ENCODE assay signal across 16 cellular contexts in the genomic region with DNA sequence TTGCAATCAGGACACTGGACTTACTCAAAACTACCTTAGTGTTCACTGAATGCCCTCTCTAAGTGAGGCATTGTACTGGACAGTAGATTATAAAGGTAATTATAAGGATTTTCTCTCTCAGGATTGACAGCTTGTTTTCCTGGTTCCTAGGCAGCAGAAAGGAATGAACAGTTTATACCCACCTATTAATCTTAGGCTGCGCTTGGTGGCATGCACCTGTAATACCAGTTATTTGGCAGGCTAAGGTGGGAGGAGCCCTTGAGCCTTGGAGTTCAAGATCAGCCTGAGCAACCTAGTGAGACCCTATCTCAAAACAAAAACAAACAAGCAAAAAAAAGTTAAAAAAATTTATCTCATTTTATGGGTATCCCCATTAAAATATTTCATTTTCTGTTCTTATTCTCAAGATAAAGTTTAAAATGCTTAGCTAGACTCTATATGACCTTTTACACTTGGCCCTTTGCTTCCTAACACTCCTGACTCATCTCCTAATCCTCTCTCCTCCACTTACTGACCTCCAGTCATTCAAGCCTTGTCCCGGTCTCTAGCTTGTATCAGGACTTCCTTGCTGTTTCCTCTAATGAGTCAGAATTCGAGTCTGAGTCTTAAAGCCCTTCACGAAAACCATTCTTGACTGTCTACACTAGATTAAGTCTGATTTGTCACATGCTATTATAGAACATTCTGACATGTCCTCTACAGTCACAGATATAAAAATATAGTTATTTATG.
DNase-seq lines count a peak whose midpoint lies in the region; TF ChIP-seq lines count a peak whose summit lies in the region.
"Had no signal": no experiment of that assay in that cellular context is flagged by ENCODE, and none has a peak within 500 bp of the region (broad histone marks: within the 10 kb centered on the region; RNA-seq: fewer than 3 reads in every experiment).

No MANE protein-coding gene starts in this region.

- H3K9me3 ChIP-seq in ovary, result no peaks in the 10 kb centered on the region
- H3K9me3 ChIP-seq: BLaER1 treated with 17β-estradiol and CSF1 and Interleukin-3, amounts not matched to agents 10 nM and 100 nM had no signal

- H3K27me3 ChIP-seq in brain microvascular endothelial cell (replicated peaks) (no peaks in the 10 kb centered on the region), ovary (no peaks in the 10 kb centered on the region)
- H3K27me3 ChIP-seq: BLaER1 treated with 17β-estradiol and CSF1 and Interleukin-3, amounts not matched to agents 10 nM and 100 nM had no signal

- no peak for TF ChIP-seq CTCF in brain microvascular endothelial cell (IDR thresholded peaks at IDR 0.05; ENCODE audit: low read depth, low read length, missing control alignments)
- no peak for TF ChIP-seq CTCF in ovary (IDR thresholded peaks at IDR 0.05)

- H3K27ac ChIP-seq in brain microvascular endothelial cell (peak overlapping the region; percentile 56), ovary (no peak overlapping the region)
- H3K27ac ChIP-seq: BLaER1 treated with 17β-estradiol and CSF1 and Interleukin-3, amounts not matched to agents 10 nM and 100 nM had no signal

- in situ Hi-C loops in brain microvascular endothelial cell (cut with HindIII; ENCODE audit: low pct_ligation_motif_present, low sequenced_read_pairs), result no loop called here

- TF ChIP-seq POLR2A in ovary (IDR thresholded peaks at IDR 0.05), result no peak

- DNase-seq in EL, result peak; percentile 80
- DNase-seq in M059J (ENCODE audit: low read depth), result peak; percentile 94
- peak; percentile 82 for DNase-seq in brain microvascular endothelial cell
- peak; percentile 16 for DNase-seq in iPS-NIHi7 (ENCODE audit: extremely low spot score)
- DNase-seq in activated CD4-positive, CD25-positive, alpha-beta regulatory T cell treated with anti-CD3 and anti-CD28 coated beads, Interleukin-2, amount 50 U/mL, for 72 hours, result no peak
- DNase-seq in ovary, result no peak
- DNase-seq in retina, result no peak
- no peak for DNase-seq in stimulated activated CD4-positive, alpha-beta T cell treated with anti-CD3 and anti-CD28 coated beads, Interleukin-12 subunit alpha, Interleukin-12 subunit beta, amount 100 ng/mL, for 4 hours
- DNase-seq: activated CD4-positive, CD25-positive, alpha-beta regulatory T cell; activated CD8-positive, alpha-beta memory T cell treated with anti-CD3 and anti-CD28 coated beads, Interleukin-2, amount 50 U/mL, for 4 hours; activated naive CD8-positive, alpha-beta T cell treated with anti-CD3 and anti-CD28 coated beads, Interleukin-2, amount 10 ng/mL, durations not matched to agents 7 days and 5 days; cortex of kidney; left cardiac atrium; natural killer cell; NCI-H2029 had no signal

- WGBS in ovary, 3 donors, result 89 to 91% (median 90%) methylated on average over 4 of the region's 4 CpGs

- H3K4me3 ChIP-seq in brain microvascular endothelial cell (ENCODE audit: low read depth, low read length) (no peak overlapping the region), ovary (no peak overlapping the region)
- H3K4me3 ChIP-seq: BLaER1 treated with 17β-estradiol and CSF1 and Interleukin-3, amounts not matched to agents 10 nM and 100 nM had no signal

- H3K36me3 ChIP-seq in brain microvascular endothelial cell (replicated peaks) (no peaks in the 10 kb centered on the region), ovary (no peaks in the 10 kb centered on the region)
- H3K36me3 ChIP-seq: BLaER1 treated with 17β-estradiol and CSF1 and Interleukin-3, amounts not matched to agents 10 nM and 100 nM had no signal

- intact Hi-C loops in ovary (cut with DNase I), result no loop called here

- peaks cover 3% of the 10 kb centered on the region for H3K4me1 ChIP-seq in ovary (ENCODE audit: insufficient read depth)
- H3K4me1 ChIP-seq: BLaER1 treated with 17β-estradiol and CSF1 and Interleukin-3, amounts not matched to agents 10 nM and 100 nM had no signal

- TF ChIP-seq EP300 in ovary (IDR thresholded peaks at IDR 0.05), result no peak

Comparison
In these comparisons a context has a peak if more than half of its experiments do, and no peak if none do; other contexts are left out.
1. DNase-seq: peak in EL (single experiment), M059J (single experiment), brain microvascular endothelial cell (single experiment) and iPS-NIHi7 (single experiment); none in activated CD4-positive, CD25-positive, alpha-beta regulatory T cell treated with anti-CD3 and anti-CD28 coated beads, Interleukin-2, amount 50 U/mL, for 72 hours (single experiment), ovary (0 of 5), retina (single experiment) and stimulated activated CD4-positive, alpha-beta T cell treated with anti-CD3 and anti-CD28 coated beads, Interleukin-12 subunit alpha, Interleukin-12 subunit beta, amount 100 ng/mL, for 4 hours (single experiment).